Comparison of ENCODE assay signal across 18 cellular contexts in the genomic region with DNA sequence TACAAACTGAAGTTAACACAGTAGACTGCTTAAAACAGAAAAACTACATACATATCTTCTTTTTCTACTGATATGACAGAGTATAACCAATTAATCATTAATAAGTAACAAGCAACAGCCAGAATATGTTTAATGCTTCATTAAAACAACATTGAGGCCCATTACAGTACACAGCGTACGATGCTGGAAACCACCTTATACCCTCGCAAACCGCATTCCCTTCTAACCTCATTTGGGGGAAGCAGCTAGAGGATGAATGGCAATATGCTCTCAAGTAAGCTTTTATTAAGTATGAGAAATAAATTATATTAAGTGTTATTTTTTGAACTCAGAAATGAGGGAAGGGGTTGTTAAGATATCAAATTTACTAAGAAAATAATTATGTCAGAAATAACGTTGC.
DNase-seq lines count a peak whose midpoint lies in the region; ATAC-seq, FAIRE-seq and TF ChIP-seq lines count a peak whose summit lies in the region.
"Had no signal": no experiment of that assay in that cellular context is flagged by ENCODE, and none has a peak within 500 bp of the region (broad histone marks: within the 10 kb centered on the region; RNA-seq: fewer than 3 reads in every experiment).

No MANE protein-coding gene starts in this region.

- H3K4me2 ChIP-seq in HepG2 (ENCODE audit: low read depth, low read length) = no peak overlapping the region
- H3K4me2 ChIP-seq in osteoblast (ENCODE audit: insufficient read depth, low read length) = peak overlapping the region; percentile 0
- no peak overlapping the region for H3K4me2 ChIP-seq in neuronal stem cell (ENCODE audit: insufficient read depth, low read length, poor library complexity, severe bottlenecking)
- H3K4me2 ChIP-seq in PC-9 = no peak overlapping the region

- ATAC-seq in HepG2 (no peak), right lobe of liver (no peak), omental fat pad (ENCODE audit: low FRiP score) (no peak)
- ATAC-seq: HCT116, Panc1, Right ventricle myocardium inferior had no signal

- no peak overlapping the region for H4K8ac ChIP-seq in neuronal stem cell (ENCODE audit: low read depth, low read length)

- FAIRE-seq in HepG2 (lab: Jason Lieb, UNC) = no peak
- FAIRE-seq: GM12891 had no signal

- H3K4me3 ChIP-seq in HepG2 (replicated peaks in 1 of 3; ENCODE audit: insufficient read depth in 1 of 3, low read depth in 2 of 3, low read length in 3 of 3) = no peak overlapping the region
- H3K4me3 ChIP-seq in right lobe of liver = no peak overlapping the region
- H3K4me3 ChIP-seq in coronary artery = peak overlapping the region; percentile 47
- no peak overlapping the region for H3K4me3 ChIP-seq in osteoblast (ENCODE audit: insufficient read depth, low read length)
- no peak overlapping the region for H3K4me3 ChIP-seq in neuronal stem cell (ENCODE audit: low read length in 2 of 2)
- no peak overlapping the region for H3K4me3 ChIP-seq in PC-9
- no peak overlapping the region for H3K4me3 ChIP-seq in effector memory CD4-positive, alpha-beta T cell (ENCODE audit: insufficient read depth, low read depth, low read length, poor library complexity, severe bottlenecking)

- H2AK5ac ChIP-seq in neuronal stem cell (ENCODE audit: low read depth, low read length) = no peak overlapping the region

- WGBS in HepG2 (ENCODE audit: low lambda C conversion rate) = 98% methylated on average over 5 of the region's 5 CpGs
- 65% methylated on average over 5 of the region's 5 CpGs for WGBS in right lobe of liver (ENCODE audit: insufficient coverage, low coverage, low lambda C conversion rate, missing lambda C conversion rate)
- no CpG with 5 or more reads among the region's 5 CpGs for WGBS in neuronal stem cell (ENCODE audit: extremely low coverage in 2 of 2, insufficient read length in 2 of 2, insufficient replicate concordance in 1 of 2), 2 donors

- peaks cover 0 to 17% of the 10 kb centered on the region in 2 experiments; a peak in 3 of 5 replicates for H3K36me3 ChIP-seq in HepG2 (replicated peaks in 1 of 2; ENCODE audit: control insufficient read depth in 1 of 2, insufficient read depth in 2 of 2, low read length in 2 of 2)
- H3K36me3 ChIP-seq in right lobe of liver = no peaks in the 10 kb centered on the region
- no peaks in the 10 kb centered on the region for H3K36me3 ChIP-seq in osteoblast (ENCODE audit: insufficient read depth, low read length)
- no peaks in the 10 kb centered on the region for H3K36me3 ChIP-seq in neuronal stem cell (replicated peaks in 1 of 2; ENCODE audit: control insufficient read depth in 2 of 2, insufficient read depth in 2 of 2, low read length in 2 of 2)
- no peaks in the 10 kb centered on the region for H3K36me3 ChIP-seq in PC-9 (ENCODE audit: low read depth)
- no peaks in the 10 kb centered on the region for H3K36me3 ChIP-seq in effector memory CD4-positive, alpha-beta T cell (ENCODE audit: control insufficient read depth, insufficient read depth, low read length)

- no peak overlapping the region for H2BK120ac ChIP-seq in neuronal stem cell (ENCODE audit: low read depth, low read length)

- H3K9me2 ChIP-seq in PC-9 (ENCODE audit: insufficient read depth) = no peaks in the 10 kb centered on the region
- H3K9me2 ChIP-seq: SK-N-SH had no signal

- no peak overlapping the region for H4K91ac ChIP-seq in neuronal stem cell (ENCODE audit: low read depth, low read length, poor library complexity)

- no peak for DNase-seq in HepG2 (ENCODE audit: low spot score)
- DNase-seq in right lobe of liver = no peak
- DNase-seq in coronary artery (ENCODE audit: low spot score) = no peak
- no peak for DNase-seq in osteoblast (ENCODE audit: insufficient read length, low spot score, missing footprints)
- DNase-seq in neuronal stem cell (ENCODE audit: low spot score) = no peak
- no peak for DNase-seq in PC-9
- no peak for DNase-seq in effector memory CD4-positive, alpha-beta T cell
- no peak for DNase-seq in omental fat pad (ENCODE audit: low spot score)
- DNase-seq: Calu3, DMS79, NCI-H1092, NCI-H1694, NCI-H446, SK-N-SH had no signal

- no peak overlapping the region for H3K23ac ChIP-seq in neuronal stem cell (ENCODE audit: low read depth, low read length, poor library complexity)

- peaks cover 5% of the 10 kb centered on the region for H3K4me1 ChIP-seq in HepG2 (ENCODE audit: insufficient read depth, low read length)
- peaks cover 0 to 20% (median 5%) of the 10 kb centered on the region in 4 donors for H3K4me1 ChIP-seq in right lobe of liver
- H3K4me1 ChIP-seq in osteoblast (ENCODE audit: insufficient read depth, low read length) = peaks cover 22% of the 10 kb centered on the region
- peaks cover 0 to 5% of the 10 kb centered on the region in 2 donors for H3K4me1 ChIP-seq in neuronal stem cell (ENCODE audit: control insufficient read depth in 2 of 2, insufficient read depth in 1 of 2, low read depth in 1 of 2, low read length in 2 of 2)
- H3K4me1 ChIP-seq in PC-9 (replicated peaks; ENCODE audit: insufficient read depth) = no peaks in the 10 kb centered on the region
- H3K4me1 ChIP-seq in effector memory CD4-positive, alpha-beta T cell (ENCODE audit: control insufficient read depth, insufficient read depth, low read length, poor library complexity, severe bottlenecking) = no peaks in the 10 kb centered on the region

- BruUV-seq in HepG2 (replicated peaks; lab: Mats Ljungman, UMichigan) = no TSS peak
- BruUV-seq in PC-9 (replicated peaks; lab: Mats Ljungman, UMichigan) = no TSS peak

- H4K20me1 ChIP-seq in HepG2 (ENCODE audit: insufficient read depth, low read length) (peaks cover 11% of the 10 kb centered on the region; the same call in 1 of the 2 replicates), osteoblast (ENCODE audit: insufficient read depth, low read length) (no peaks in the 10 kb centered on the region), PC-9 (ENCODE audit: insufficient read depth) (no peaks in the 10 kb centered on the region)

- CTCF ChIA-PET in HepG2 (lab: Yijun Ruan, JAX; ENCODE audit: low intra/inter-chr PET ratio, low total read pairs) (interaction anchor here (1.9 to 2.0 kb wide), 2 partner anchors 499 to 506 kb away, joined by 7 to 15 read pairs; no protein-coding TSS in a partner anchor), PC-9 (lab: Charles Lee) (interaction anchor here (0.6 kb wide), 1 partner anchor 32 kb away, joined by 3 read pairs; no protein-coding TSS in a partner anchor)

- no peak overlapping the region for H2BK15ac ChIP-seq in neuronal stem cell (ENCODE audit: low read length)

- 0 out of 2 replicates have a peak, but pooled peaks cover 3% of the 10 kb centered on the region for H3F3A ChIP-seq in PC-9 (ENCODE audit: insufficient read depth, low read depth)

- no peak overlapping the region for H3K4ac ChIP-seq in neuronal stem cell (ENCODE audit: low read length)

- H3K9ac ChIP-seq in HepG2 (ENCODE audit: insufficient read depth, low read depth, low read length) (no peak overlapping the region), neuronal stem cell (ENCODE audit: low read depth, low read length, poor library complexity) (no peak overlapping the region)
- H3K9ac ChIP-seq: SK-N-SH had no signal

- no peaks in the 10 kb centered on the region for H3K27me3 ChIP-seq in HepG2 (ENCODE audit: control insufficient read depth in 1 of 2, insufficient read depth in 2 of 2, low read length in 2 of 2)
- no peaks in the 10 kb centered on the region for H3K27me3 ChIP-seq in right lobe of liver
- H3K27me3 ChIP-seq in osteoblast (ENCODE audit: insufficient read depth, low read length) = no peaks in the 10 kb centered on the region
- H3K27me3 ChIP-seq in neuronal stem cell (ENCODE audit: control insufficient read depth in 3 of 3, insufficient read depth in 3 of 3, low read depth in 1 of 3, low read length in 3 of 3) = no peaks in the 10 kb centered on the region
- H3K27me3 ChIP-seq in PC-9 (ENCODE audit: insufficient read depth, low read depth) = no peaks in the 10 kb centered on the region
- no peaks in the 10 kb centered on the region for H3K27me3 ChIP-seq in effector memory CD4-positive, alpha-beta T cell (replicated peaks; ENCODE audit: control insufficient read depth, insufficient read depth, low read length, poor library complexity, severe bottlenecking)

- TF ChIP-seq POLR2A in HepG2 (IDR thresholded peaks at IDR 0.05; ENCODE audit: insufficient read depth in 1 of 2, low read depth in 2 of 2, low read length in 2 of 2) = no peak
- TF ChIP-seq POLR2A in right lobe of liver (IDR thresholded peaks at IDR 0.05) = no peak

- no peak for TF ChIP-seq RAD21 in HepG2 (CRISPR knock-in tag; IDR thresholded peaks at IDR 0.05)

- H3K79me2 ChIP-seq in HepG2 (ENCODE audit: insufficient read depth, low read length) (peaks cover 13% of the 10 kb centered on the region), osteoblast (ENCODE audit: insufficient read depth, low read length) (no peaks in the 10 kb centered on the region), PC-9 (ENCODE audit: low read depth) (no peaks in the 10 kb centered on the region)

- H2AFZ ChIP-seq in HepG2 (ENCODE audit: low read length) (no peak overlapping the region), osteoblast (ENCODE audit: low read length) (no peak overlapping the region), neuronal stem cell (ENCODE audit: low read length) (no peak overlapping the region), PC-9 (no peak overlapping the region)

- TF ChIP-seq EP300 in HepG2 (IDR thresholded peaks at IDR 0.05; ENCODE audit: low read depth in 2 of 2, low read length in 2 of 2) = no peak
- no peak for TF ChIP-seq EP300 in HepG2 (CRISPR knock-in tag; IDR thresholded peaks at IDR 0.05; ENCODE audit: borderline replicate concordance)

- H3K9me3 ChIP-seq in HepG2 (ENCODE audit: low read length) = no peaks in the 10 kb centered on the region
- no peaks in the 10 kb centered on the region for H3K9me3 ChIP-seq in right lobe of liver
- no peaks in the 10 kb centered on the region for H3K9me3 ChIP-seq in osteoblast (ENCODE audit: low read depth, low read length)
- no peaks in the 10 kb centered on the region for H3K9me3 ChIP-seq in neuronal stem cell (replicated peaks in 1 of 2; ENCODE audit: control insufficient read depth in 2 of 2, insufficient read depth in 1 of 2, low read depth in 1 of 2, low read length in 2 of 2)
- no peaks in the 10 kb centered on the region for H3K9me3 ChIP-seq in PC-9 (ENCODE audit: insufficient read depth, low read depth)
- H3K9me3 ChIP-seq in effector memory CD4-positive, alpha-beta T cell (ENCODE audit: control insufficient read depth, low read length) = no peaks in the 10 kb centered on the region
- H3K9me3 ChIP-seq: SK-N-SH had no signal

- H3K14ac ChIP-seq in neuronal stem cell (ENCODE audit: low read length) = no peak overlapping the region

- H2BK12ac ChIP-seq in neuronal stem cell (ENCODE audit: low read length) = no peak overlapping the region

- TF ChIP-seq CTCF in HepG2 (CRISPR knock-in tag; IDR thresholded peaks at IDR 0.05) (no peak), right lobe of liver (IDR thresholded peaks at IDR 0.05) (no peak), coronary artery (IDR thresholded peaks at IDR 0.05) (no peak), osteoblast (IDR thresholded peaks at IDR 0.05; ENCODE audit: extremely low read depth, low read depth, low read length) (no peak), PC-9 (conservative IDR thresholded peaks at IDR 0.05) (no peak), omental fat pad (IDR thresholded peaks at IDR 0.05) (no peak)

- in situ Hi-C loops in HepG2 (cut with HindIII; ENCODE audit: extremely low pct_ligation_motif_present, low pct_unique_long_range_greater_than_20kb) = no loop called here

- H3K79me1 ChIP-seq in neuronal stem cell (ENCODE audit: low read depth, low read length) = no peaks in the 10 kb centered on the region

- intact Hi-C loops in HepG2 (cut with micrococcal nuclease; ENCODE audit: unreplicated experiment) (loop anchor here (10.0 kb wide), 2 partner anchors 252 to 308 kb away; no protein-coding TSS in a partner anchor), right lobe of liver (cut with DNase I) (loop anchor here in 1 of 2 donors (10.0 kb wide), 1 partner anchor 498 kb away; a partner anchor contains a TSS), PC-9 (cut with micrococcal nuclease; ENCODE audit: unreplicated experiment) (loop anchor here (5.0 to 10.0 kb wide), 4 partner anchors 186 to 416 kb away; no protein-coding TSS in a partner anchor)

- POLR2A ChIA-PET in HepG2 (lab: Yijun Ruan, JAX) = no interaction called here
- POLR2A ChIA-PET in PC-9 (lab: Charles Lee; ENCODE audit: unreplicated experiment) = no interaction called here

- no peak overlapping the region for H2BK5ac ChIP-seq in neuronal stem cell (ENCODE audit: low read length)

- H3K27ac ChIP-seq in HepG2 (ENCODE audit: extremely low read length, insufficient read depth, low read length) (no peak overlapping the region), right lobe of liver (no peak overlapping the region), coronary artery (peak overlapping the region; percentile 64 to 78), osteoblast (ENCODE audit: low read depth, low read length) (no peak overlapping the region), neuronal stem cell (replicated peaks; ENCODE audit: low read length) (no peak overlapping the region), PC-9 (no peak overlapping the region)
- H3K27ac ChIP-seq in effector memory CD4-positive, alpha-beta T cell (ENCODE audit: insufficient read depth, low read length, poor library complexity, severe bottlenecking) = no peak overlapping the region

- H3K18ac ChIP-seq in neuronal stem cell (ENCODE audit: low read length) = no peak overlapping the region

Comparison
In these comparisons a context has a peak if more than half of its experiments do, and no peak if none do; other contexts are left out.
1. H3K27ac ChIP-seq: peak in coronary artery (2 of 2); none in HepG2 (single experiment), right lobe of liver (0 of 3), osteoblast (single experiment), neuronal stem cell (single experiment), PC-9 (single experiment) and effector memory CD4-positive, alpha-beta T cell (single experiment).